26 cellular contexts compared by ENCODE assay signal in the genomic region with DNA sequence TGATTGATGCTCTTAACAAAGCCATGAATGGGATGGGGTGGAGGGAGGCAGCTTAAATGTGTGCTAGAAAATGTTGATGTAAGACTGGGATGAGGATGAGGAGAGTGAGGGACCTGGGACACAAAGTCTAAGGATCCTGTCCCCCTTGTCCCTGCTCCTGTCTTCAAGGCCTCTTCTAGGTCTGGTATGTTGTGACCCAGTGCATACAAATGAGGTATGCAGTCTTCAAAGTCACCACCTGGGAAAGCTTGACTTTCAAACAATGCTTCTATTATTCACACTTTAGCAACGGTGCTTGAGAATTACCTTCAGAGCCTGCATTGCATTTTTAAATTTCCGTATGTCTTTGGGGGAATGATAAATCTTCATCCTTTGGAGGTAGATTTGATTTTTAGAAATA.
"Had no signal": no experiment of that assay in that cellular context is flagged by ENCODE, and none has a peak within 500 bp of the region (broad histone marks: within the 10 kb centered on the region; RNA-seq: fewer than 3 reads in every experiment).

No MANE protein-coding gene starts in this region.

- DNase-seq: effector CD8-positive, alpha-beta T cell; esophagus squamous epithelium; foreskin melanocyte; glutamatergic neuron; heart right ventricle; hippocampal formation; mucosa of descending colon; naive B cell; right cardiac atrium; sigmoid colon; stimulated activated CD4-positive, alpha-beta T cell treated with anti-CD3 and anti-CD28 coated beads, Interleukin-2, amount 100 ng/mL, for 24 hours; stimulated activated CD4-positive, alpha-beta T cell treated with anti-CD3 and anti-CD28 coated beads, Interleukin-4, amount 100 ng/mL, for 4 hours; stimulated activated naive CD8-positive, alpha-beta T cell treated with anti-CD3 and anti-CD28 coated beads, Interleukin-15, Interleukin-2, amounts not matched to agents 100 U/mL and 50 U/mL, for 24 hours; substantia nigra; testis; tibial artery had no signal

- H3K4me3 ChIP-seq: esophagus squamous epithelium, heart right ventricle, lung, mucosa of descending colon, prostate gland, sigmoid colon, tibial artery, upper lobe of left lung had no signal

- H3K4me1 ChIP-seq: heart right ventricle, prostate gland, sigmoid colon, testis, tibial artery, upper lobe of left lung had no signal

- H3K27me3 ChIP-seq: sigmoid colon, testis, tibial artery, upper lobe of left lung had no signal

- ATAC-seq: heart right ventricle; left lobe of liver; mucosa of descending colon; natural killer cell treated with Interleukin-12 subunit alpha and Interleukin-12 subunit beta and Interleukin-15 and Interleukin-18, amount 100 ng/mL, for 72 hours; right cardiac atrium; stimulated activated memory B cell treated with anti-CD40 and anti-IgM and Interleukin-4, amounts not matched to agents 10 μg/mL and 1 μg/mL and 100 μg/mL, for 72 hours; stimulated activated naive CD8-positive, alpha-beta T cell treated with anti-CD3 and anti-CD28 coated beads, Interleukin-15, Interleukin-2, amounts not matched to agents 100 U/mL and 50 U/mL, for 24 hours had no signal

- H3K9me3 ChIP-seq: esophagus squamous epithelium, heart right ventricle, mucosa of descending colon, prostate gland, sigmoid colon, testis, tibial artery, upper lobe of left lung had no signal

- H3K27ac ChIP-seq: esophagus squamous epithelium, heart right ventricle, prostate gland, sigmoid colon, testis, tibial artery had no signal

- H3K36me3 ChIP-seq: esophagus squamous epithelium, heart right ventricle, prostate gland, sigmoid colon, tibial artery, upper lobe of left lung had no signal

- FAIRE-seq: colon, endothelial cell of umbilical vein, keratinocyte, urothelium cell line had no signal
